Comparison of ENCODE assay signal across 26 cellular contexts in genomic region chr15:37926136-37926535, GRCh38. TPM values are rescaled to one million over a fixed set of nuclear protein-coding genes. Genes with fewer than 3 reads are reported as not detected.
A peak's percentile ranks its signal among the peaks of the same experiment; 100 is the strongest.
DNase-seq lines count a peak whose midpoint lies in the region; ATAC-seq and TF ChIP-seq lines count a peak whose summit lies in the region.
"Had no signal": no experiment of that assay in that cellular context is flagged by ENCODE, and none has a peak within 500 bp of the region (broad histone marks: within the 10 kb centered on the region; RNA-seq: fewer than 3 reads in every experiment).

No MANE protein-coding gene starts in this region.

- H3K27ac ChIP-seq in C4-2B, result peak overlapping the region; percentile 61
- H3K27ac ChIP-seq in PC-3 (ENCODE audit: low read length), result no peak overlapping the region
- peak overlapping the region; percentile 10; the same call in 1 of the 2 replicates for H3K27ac ChIP-seq in VCaP
- H3K27ac ChIP-seq: 22Rv1; A549; BLaER1 treated with 17β-estradiol and CSF1 and Interleukin-3, amounts not matched to agents 10 nM and 100 nM had no signal

- no peaks in the 10 kb centered on the region for H3K9me3 ChIP-seq in PC-3 (ENCODE audit: low read length)
- H3K9me3 ChIP-seq: A549 had no signal

- TF ChIP-seq CTCF in C4-2B (conservative IDR thresholded peaks at IDR 0.05), result no peak
- no peak for TF ChIP-seq CTCF in PC-3 (conservative IDR thresholded peaks at IDR 0.05; ENCODE audit: low read depth, low read length)
- no peak for TF ChIP-seq CTCF in VCaP (conservative IDR thresholded peaks at IDR 0.05)

- peak overlapping the region; percentile 23 for H3K4me2 ChIP-seq in PC-3 (ENCODE audit: low read length)
- H3K4me2 ChIP-seq: A549 had no signal

- intact Hi-C loops in PC-3 (cut with micrococcal nuclease), result no loop called here

- H3K9me2 ChIP-seq in PC-3 (replicated peaks; ENCODE audit: low read length), result no peaks in the 10 kb centered on the region

- CTCF ChIA-PET in PC-3 (lab: Charles Lee), result no interaction called here

- no peaks in the 10 kb centered on the region for H3K79me2 ChIP-seq in PC-3 (ENCODE audit: low read length)

- H3K4me1 ChIP-seq in PC-3 (ENCODE audit: insufficient read depth, low read length), result peaks cover 26% of the 10 kb centered on the region
- H3K4me1 ChIP-seq: A549 had no signal

- ATAC-seq in PC-3 (peak; percentile 35; the same call in 1 of the 2 replicates), GM19023 (IDR thresholded peaks at IDR 0.05; ENCODE audit: unreplicated experiment) (no peak)
- ATAC-seq: A549, GM12878 had no signal

- H4K20me1 ChIP-seq in PC-3 (ENCODE audit: low read length), result no peaks in the 10 kb centered on the region
- H4K20me1 ChIP-seq: BLaER1 treated with 17β-estradiol and CSF1 and Interleukin-3, amounts not matched to agents 10 nM and 100 nM had no signal

- H2AFZ ChIP-seq in PC-3 (ENCODE audit: low read length), result no peak overlapping the region

- POLR2A ChIA-PET in PC-3 (lab: Charles Lee; ENCODE audit: unreplicated experiment), result no interaction called here

- DNase-seq in PC-3 (peak; percentile 63), kidney glomerular epithelial cell (lab: John Stamatoyannopoulos, UW) (no peak), NCI-H2227 treated with DMSO at 0.1 percent for 48 hours (lab: John Stamatoyannopoulos, UW) (no peak)
- DNase-seq: AML-193; CD4-positive, alpha-beta memory T cell; CD4-positive, CD25-positive, alpha-beta regulatory T cell; CD8-positive, alpha-beta memory T cell; COR-L47; DMS 273 treated with DMSO at 0.1 percent for 48 hours; DMS153; DMS53; DMS79; DND-41; EL; GDM1 had no signal

- H3K4me3 ChIP-seq in PC-3 (ENCODE audit: low read length), result no peak overlapping the region
- H3K4me3 ChIP-seq: A549; BLaER1 treated with 17β-estradiol and CSF1 and Interleukin-3, amounts not matched to agents 10 nM and 100 nM; GM12878 had no signal

- H3K9ac ChIP-seq in PC-3 (ENCODE audit: low read length), result no peak overlapping the region
- H3K9ac ChIP-seq: BLaER1 treated with 17β-estradiol and CSF1 and Interleukin-3, amounts not matched to agents 10 nM and 100 nM had no signal

- no TSS peak for BruUV-seq in PC-3 (replicated peaks; lab: Mats Ljungman, UMichigan)

- no peaks in the 10 kb centered on the region for H3F3A ChIP-seq in PC-3 (ENCODE audit: low read length, unreplicated experiment)

- no peaks in the 10 kb centered on the region for H3K36me3 ChIP-seq in PC-3 (ENCODE audit: low read depth, low read length)
- H3K36me3 ChIP-seq: BLaER1 treated with 17β-estradiol and CSF1 and Interleukin-3, amounts not matched to agents 10 nM and 100 nM had no signal

- H3K27me3 ChIP-seq in PC-3 (ENCODE audit: low read length), result no peaks in the 10 kb centered on the region
- H3K27me3 ChIP-seq: BLaER1 treated with 17β-estradiol and CSF1 and Interleukin-3, amounts not matched to agents 10 nM and 100 nM had no signal

RNA-seq across cellular contexts. Expression of gene TMCO5A, which starts 8.3 kb away (rescaled TPM):
- total RNA-seq in PC-3 (2014; rRNA removed), result not detected in 2 replicates
- total RNA-seq: A172; B cell; CD4-positive, alpha-beta memory T cell; CD4-positive, CD25-positive, alpha-beta regulatory T cell; CD8-positive, alpha-beta memory T cell; Daoy; G401; GM12878 had no signal
